Comparison of ENCODE assay signal across 23 cellular contexts in genomic region chr9:105021917-105022316, GRCh38.
DNase-seq lines count a peak whose midpoint lies in the region; ATAC-seq, FAIRE-seq and TF ChIP-seq lines count a peak whose summit lies in the region.
"Had no signal": no experiment of that assay in that cellular context is flagged by ENCODE, and none has a peak within 500 bp of the region (broad histone marks: within the 10 kb centered on the region; RNA-seq: fewer than 3 reads in every experiment).

No MANE protein-coding gene starts in this region.

- ATAC-seq in HG02973 (IDR thresholded peaks at IDR 0.05; ENCODE audit: unreplicated experiment), result no peak
- no peak for ATAC-seq in HG02970 (IDR thresholded peaks at IDR 0.05; ENCODE audit: low FRiP score, unreplicated experiment)

- peaks cover 7% of the 10 kb centered on the region for H3K4me1 ChIP-seq in osteoblast (ENCODE audit: insufficient read depth, low read length)
- H3K4me1 ChIP-seq: BE2C, BLaER1 had no signal

- no peak overlapping the region for H3K27ac ChIP-seq in osteoblast (ENCODE audit: low read depth, low read length)
- H3K27ac ChIP-seq: BLaER1 had no signal

- no peaks in the 10 kb centered on the region for H3K36me3 ChIP-seq in osteoblast (ENCODE audit: insufficient read depth, low read length)
- H3K36me3 ChIP-seq: BE2C, BLaER1 had no signal

- DNase-seq in H54 (ENCODE audit: insufficient read length, low spot score) (no peak), RCC 7860 (ENCODE audit: low spot score) (peak; percentile 3), osteoblast (ENCODE audit: insufficient read length, low spot score, missing footprints) (peak; percentile 11)
- DNase-seq in stimulated activated CD4-positive, alpha-beta T cell treated with anti-CD3 and anti-CD28 coated beads, Interleukin-15, amount 100 ng/mL, for 24 hours, result no peak
- DNase-seq: 8988T; ACHN; BE2C; C1 segment of cervical spinal cord; CD4-positive, alpha-beta memory T cell; CD8-positive, alpha-beta memory T cell; COR-L47; DMS 273 treated with DMSO at 0.1 percent for 48 hours; DMS153; DMS53; DMS79; DND-41; EL; GDM1 had no signal

- no peaks in the 10 kb centered on the region for H3K27me3 ChIP-seq in osteoblast (ENCODE audit: insufficient read depth, low read length)
- H3K27me3 ChIP-seq: BE2C, BLaER1 had no signal

- no peak for TF ChIP-seq POLR2A in H54 (IDR thresholded peaks at IDR 0.05; ENCODE audit: low read depth, low read length)

- no peaks in the 10 kb centered on the region for H3K9me3 ChIP-seq in osteoblast (ENCODE audit: low read depth, low read length)
- H3K9me3 ChIP-seq: BE2C, BLaER1 had no signal

- FAIRE-seq in H54 (lab: Jason Lieb, UNC) (peak; percentile 27), RCC 7860 (lab: Jason Lieb, UNC) (no peak)
- FAIRE-seq: A204.1, GM12891 had no signal

- no peaks in the 10 kb centered on the region for H3K79me2 ChIP-seq in osteoblast (ENCODE audit: insufficient read depth, low read length)

- no peak overlapping the region for H2AFZ ChIP-seq in osteoblast (ENCODE audit: low read length)

- H4K20me1 ChIP-seq in osteoblast (ENCODE audit: insufficient read depth, low read length), result no peaks in the 10 kb centered on the region
- H4K20me1 ChIP-seq: BLaER1 had no signal

- TF ChIP-seq CTCF in osteoblast (IDR thresholded peaks at IDR 0.05; ENCODE audit: extremely low read depth, low read depth, low read length), result no peak

- H3K4me2 ChIP-seq in osteoblast (ENCODE audit: insufficient read depth, low read length), result no peak overlapping the region
- H3K4me2 ChIP-seq: BLaER1 had no signal

- H3K4me3 ChIP-seq in osteoblast (ENCODE audit: insufficient read depth, low read length), result no peak overlapping the region
- H3K4me3 ChIP-seq: BLaER1 had no signal

Comparison
In these comparisons a context has a peak if more than half of its experiments do, and no peak if none do; other contexts are left out.
1. DNase-seq: peak in RCC 7860 (single experiment) and osteoblast (single experiment); none in H54 (single experiment) and stimulated activated CD4-positive, alpha-beta T cell treated with anti-CD3 and anti-CD28 coated beads, Interleukin-15, amount 100 ng/mL, for 24 hours (single experiment).